ENCODE assay signal across 8 cellular contexts in genomic region chr2:230410861-230411464, GRCh38. TPM values are rescaled to one million over a fixed set of nuclear protein-coding genes. Genes with fewer than 3 reads are reported as not detected.
A peak's percentile ranks its signal among the peaks of the same experiment; 100 is the strongest.
DNase-seq lines count a peak whose midpoint lies in the region; ATAC-seq and TF ChIP-seq lines count a peak whose summit lies in the region.

No MANE protein-coding gene starts in this region.

- H3K27ac ChIP-seq in lower lobe of right lung = peak overlapping the region; percentile 92
- peak overlapping the region; percentile 81 to 88 for H3K27ac ChIP-seq in tibial artery

- peak overlapping the region; percentile 99 for H3K4me3 Mint-ChIP-seq in activated CD4-positive, alpha-beta T cell treated with anti-CD3 and anti-CD28 coated beads, Interleukin-2, amount 10 ng/mL, durations not matched to agents 24 days and 14 days

- in situ Hi-C loops in astrocyte of the spinal cord (cut with HindIII; ENCODE audit: low sequenced_read_pairs) (no loop called here), HAP-1 (cut with MboI; ENCODE audit: low sequenced_read_pairs) (no loop called here)

- peaks cover 61% of the 10 kb centered on the region for H3K4me1 Mint-ChIP-seq in activated CD4-positive, alpha-beta T cell treated with anti-CD3 and anti-CD28 coated beads, Interleukin-2, amount 10 ng/mL, durations not matched to agents 24 days and 14 days

- H3K9me3 Mint-ChIP-seq in activated CD4-positive, alpha-beta T cell treated with anti-CD3 and anti-CD28 coated beads, Interleukin-2, amount 10 ng/mL, durations not matched to agents 24 days and 14 days = no peaks in the 10 kb centered on the region

- peak overlapping the region; percentile 99 for H3K27ac Mint-ChIP-seq in activated CD4-positive, alpha-beta T cell treated with anti-CD3 and anti-CD28 coated beads, Interleukin-2, amount 10 ng/mL, durations not matched to agents 24 days and 14 days

- H3K4me1 ChIP-seq in lower lobe of right lung (peaks cover 56% of the 10 kb centered on the region), tibial artery (peaks cover 0 to 44% (median 23%) of the 10 kb centered on the region in 4 donors), HAP-1 (peaks cover 2% of the 10 kb centered on the region; the same call in 1 of the 2 replicates)

- H3K27me3 ChIP-seq in lower lobe of right lung (ENCODE audit: low read depth) (no peaks in the 10 kb centered on the region), tibial artery (no peaks in the 10 kb centered on the region), HAP-1 (ENCODE audit: low read depth) (no peaks in the 10 kb centered on the region)

- ATAC-seq in lower lobe of right lung (no peak), HG02763 (IDR thresholded peaks at IDR 0.05; ENCODE audit: unreplicated experiment) (no peak)

- no peaks in the 10 kb centered on the region for H3K27me3 Mint-ChIP-seq in activated CD4-positive, alpha-beta T cell treated with anti-CD3 and anti-CD28 coated beads, Interleukin-2, amount 10 ng/mL, durations not matched to agents 24 days and 14 days

- H3K36me3 ChIP-seq in lower lobe of right lung = no peaks in the 10 kb centered on the region
- no peaks in the 10 kb centered on the region for H3K36me3 ChIP-seq in tibial artery
- H3K36me3 ChIP-seq in HAP-1 (replicated peaks) = no peaks in the 10 kb centered on the region

- peaks cover 19% of the 10 kb centered on the region for H3K36me3 Mint-ChIP-seq in activated CD4-positive, alpha-beta T cell treated with anti-CD3 and anti-CD28 coated beads, Interleukin-2, amount 10 ng/mL, durations not matched to agents 24 days and 14 days (ENCODE audit: low read depth)

- TF ChIP-seq CTCF in astrocyte of the spinal cord (IDR thresholded peaks at IDR 0.05; ENCODE audit: low read depth, low read length) = no peak
- no peak for TF ChIP-seq CTCF in lower lobe of right lung (IDR thresholded peaks at IDR 0.05)
- TF ChIP-seq CTCF in tibial artery (IDR thresholded peaks at IDR 0.05) = no peak

- peak overlapping the region; percentile 61 for H3K4me3 ChIP-seq in astrocyte of the spinal cord (ENCODE audit: low read depth, low read length)
- H3K4me3 ChIP-seq in lower lobe of right lung = peak overlapping the region; percentile 67
- peak overlapping the region; percentile 61 to 73 for H3K4me3 ChIP-seq in tibial artery
- no peak overlapping the region for H3K4me3 ChIP-seq in HAP-1

- intact Hi-C loops in activated CD4-positive, alpha-beta T cell treated with anti-CD3 and anti-CD28 coated beads, Interleukin-2, amount 10 ng/mL, durations not matched to agents 24 days and 14 days (cut with micrococcal nuclease) = loop anchor here (1.0 to 10.0 kb wide), 4 partner anchors 157 to 486 kb away; partner anchors contain the start of genes FBXO36, SP140 and TRIP12
- intact Hi-C loops in lower lobe of right lung (cut with DNase I) = no loop called here
- intact Hi-C loops in tibial artery (cut with DNase I; ENCODE audit: low total_unique reads) = no loop called here

- DNase-seq in activated CD4-positive, alpha-beta T cell treated with anti-CD3 and anti-CD28 coated beads, Interleukin-2, amount 10 ng/mL, durations not matched to agents 24 days and 14 days = peak; percentile 75
- DNase-seq in activated CD4-positive, alpha-beta T cell treated with anti-CD3 and anti-CD28 coated beads, Interleukin-2, amount 50 U/mL, for 1 hour = no peak
- no peak for DNase-seq in astrocyte of the spinal cord (ENCODE audit: low read depth, low spot score)
- DNase-seq in lower lobe of right lung = no peak
- no peak for DNase-seq in tibial artery
- no peak for DNase-seq in HAP-1 (ENCODE audit: low spot score in 2 of 2)
- DNase-seq in NCI-H226 = no peak

- H3K9me3 ChIP-seq in lower lobe of right lung (no peaks in the 10 kb centered on the region), tibial artery (no peaks in the 10 kb centered on the region), HAP-1 (no peaks in the 10 kb centered on the region)

RNA-seq across cellular contexts. Expression of gene SP100, which starts 5.0 kb away (rescaled TPM):
- 162 and 165 TPM in 2 replicates for total RNA-seq in activated CD4-positive, alpha-beta T cell treated with anti-CD3 and anti-CD28 coated beads, Interleukin-2, amount 10 ng/mL, durations not matched to agents 24 days and 14 days
- 162 TPM for total RNA-seq in lower lobe of right lung
